Comparison of ENCODE assay signal across 13 cellular contexts in genomic region chr20:3998998-3999397, GRCh38. TPM values are rescaled to one million over a fixed set of nuclear protein-coding genes. Genes with fewer than 3 reads are reported as not detected.
A peak's percentile ranks its signal among the peaks of the same experiment; 100 is the strongest.
DNase-seq lines count a peak whose midpoint lies in the region; ATAC-seq and TF ChIP-seq lines count a peak whose summit lies in the region.
"Had no signal": no experiment of that assay in that cellular context is flagged by ENCODE, and none has a peak within 500 bp of the region (broad histone marks: within the 10 kb centered on the region; RNA-seq: fewer than 3 reads in every experiment).

No MANE protein-coding gene starts in this region.

- no peak overlapping the region for H3K4me3 Mint-ChIP-seq in CD14-positive monocyte
- no peak overlapping the region for H3K4me3 Mint-ChIP-seq in dendritic cell treated with granulocyte-macrophage colony-stimulating factor and Interleukin-4, amounts not matched to agents 40 ng/mL and 50 ng/mL, for 4 days
- H3K4me3 Mint-ChIP-seq in type B pancreatic cell, result no peak overlapping the region
- H3K4me3 Mint-ChIP-seq: CD8-positive, alpha-beta memory T cell; H9 had no signal

- H3K4me1 ChIP-seq in IMR-90 (ENCODE audit: control insufficient read depth, insufficient read depth, low read length) (peaks cover 6% of the 10 kb centered on the region), trophoblast cell (ENCODE audit: control insufficient read depth in 1 of 2, insufficient read depth in 2 of 2, low read length in 2 of 2) (no peaks in the 10 kb centered on the region), smooth muscle cell (ENCODE audit: low read depth) (peaks cover 8% of the 10 kb centered on the region)
- H3K4me1 ChIP-seq: Caco-2 had no signal

- no peaks in the 10 kb centered on the region for H3K27me3 ChIP-seq in IMR-90 (ENCODE audit: control insufficient read depth, insufficient read depth, low read length)
- no peaks in the 10 kb centered on the region for H3K27me3 ChIP-seq in trophoblast cell (ENCODE audit: insufficient read depth, low read length)
- no peaks in the 10 kb centered on the region for H3K27me3 ChIP-seq in smooth muscle cell (ENCODE audit: low read depth)

- ATAC-seq in IMR-90 (ENCODE audit: low read depth), result no peak
- ATAC-seq: A549 had no signal

- no CpG with 5 or more reads among the region's 2 CpGs for WGBS in IMR-90 (ENCODE audit: extremely low coverage in 2 of 2, insufficient read length in 1 of 2), 2 experiments
- WGBS in trophoblast cell (ENCODE audit: extremely low coverage, insufficient coverage, insufficient read length), result no CpG with 5 or more reads among the region's 2 CpGs
- 94% methylated on average over 2 of the region's 2 CpGs for WGBS in smooth muscle cell (ENCODE audit: low lambda C conversion rate)

- H2AK5ac ChIP-seq in IMR-90 (ENCODE audit: low read depth, low read length) (no peak overlapping the region), trophoblast cell (ENCODE audit: low read length) (no peak overlapping the region)

- no peak overlapping the region for H4K8ac ChIP-seq in IMR-90 (ENCODE audit: low read depth in 2 of 2, low read length in 2 of 2)
- H4K8ac ChIP-seq in trophoblast cell (ENCODE audit: low read depth, low read length), result no peak overlapping the region

- no peak overlapping the region for H2BK15ac ChIP-seq in IMR-90 (ENCODE audit: low read depth, low read length)

- H2BK120ac ChIP-seq in IMR-90 (ENCODE audit: low read depth, low read length), result no peak overlapping the region
- H2BK120ac ChIP-seq in trophoblast cell (ENCODE audit: insufficient read depth, low read length, poor library complexity), result no peak overlapping the region

- no peaks in the 10 kb centered on the region for H3K9me3 Mint-ChIP-seq in CD14-positive monocyte
- no peaks in the 10 kb centered on the region for H3K9me3 Mint-ChIP-seq in dendritic cell treated with granulocyte-macrophage colony-stimulating factor and Interleukin-4, amounts not matched to agents 40 ng/mL and 50 ng/mL, for 4 days
- no peaks in the 10 kb centered on the region for H3K9me3 Mint-ChIP-seq in type B pancreatic cell
- H3K9me3 Mint-ChIP-seq: CD8-positive, alpha-beta memory T cell; H9 had no signal

- no peak overlapping the region for H2BK20ac ChIP-seq in IMR-90 (ENCODE audit: low read depth, low read length)

- peak overlapping the region in 5 of 7 donors; percentile 61 to 87 (median 73) for H3K27ac Mint-ChIP-seq in CD14-positive monocyte
- H3K27ac Mint-ChIP-seq in dendritic cell treated with granulocyte-macrophage colony-stimulating factor and Interleukin-4, amounts not matched to agents 40 ng/mL and 50 ng/mL, for 4 days, result peak overlapping the region; percentile 47
- H3K27ac Mint-ChIP-seq in type B pancreatic cell, result no peak overlapping the region
- H3K27ac Mint-ChIP-seq: H9 had no signal

- H3K4ac ChIP-seq in IMR-90 (ENCODE audit: low read depth, low read length), result no peak overlapping the region
- H3K4ac ChIP-seq in trophoblast cell (ENCODE audit: low read depth, low read length), result no peak overlapping the region

- H4K91ac ChIP-seq in IMR-90 (ENCODE audit: insufficient read depth, low read depth, low read length) (no peak overlapping the region), trophoblast cell (ENCODE audit: low read depth, low read length) (no peak overlapping the region)

- peaks cover 9 to 39% of the 10 kb centered on the region in 2 donors for H3K36me3 Mint-ChIP-seq in CD14-positive monocyte
- peaks cover 30% of the 10 kb centered on the region for H3K36me3 Mint-ChIP-seq in dendritic cell treated with granulocyte-macrophage colony-stimulating factor and Interleukin-4, amounts not matched to agents 40 ng/mL and 50 ng/mL, for 4 days (ENCODE audit: low read depth)
- H3K36me3 Mint-ChIP-seq in type B pancreatic cell, result peaks cover 2% of the 10 kb centered on the region

- H3K79me2 ChIP-seq in trophoblast cell (ENCODE audit: control insufficient read depth, insufficient read depth, low read length, poor library complexity) (no peaks in the 10 kb centered on the region), smooth muscle cell (ENCODE audit: low read depth) (peaks cover 83% of the 10 kb centered on the region)

- H3K9ac ChIP-seq in IMR-90 (ENCODE audit: low read depth, low read length), result no peak overlapping the region
- no peak overlapping the region for H3K9ac ChIP-seq in trophoblast cell (ENCODE audit: low read length)
- H3K9ac ChIP-seq in smooth muscle cell (ENCODE audit: low read depth), result no peak overlapping the region

- DNase-seq in CD14-positive monocyte (ENCODE audit: low spot score), result no peak
- no peak for DNase-seq in IMR-90
- DNase-seq in trophoblast cell, result peak; percentile 41 to 78
- no peak for DNase-seq in smooth muscle cell (lab: John Stamatoyannopoulos, UW; ENCODE audit: unreplicated experiment)
- DNase-seq in type B pancreatic cell (ENCODE audit: extremely low spot score, unreplicated experiment), result no peak
- DNase-seq: Caco-2; CD8-positive, alpha-beta memory T cell; DND-41; GF-D8; GOT3; H9 had no signal

- H3K4me2 ChIP-seq in IMR-90 (ENCODE audit: low read depth, low read length), result no peak overlapping the region
- H3K4me2 ChIP-seq in trophoblast cell (ENCODE audit: low read length), result no peak overlapping the region
- no peak overlapping the region for H3K4me2 ChIP-seq in smooth muscle cell
- H3K4me2 ChIP-seq: A549 had no signal

- H4K5ac ChIP-seq in IMR-90 (ENCODE audit: low read depth, low read length), result no peak overlapping the region

- CTCF ChIA-PET in IMR-90 (lab: Yijun Ruan, JAX), result no interaction called here

- peaks cover 9% of the 10 kb centered on the region for H3K9me1 ChIP-seq in IMR-90 (ENCODE audit: insufficient read depth, low read length)

- POLR2A ChIA-PET in IMR-90 (lab: Charles Lee; ENCODE audit: unreplicated experiment), result no interaction called here

- H3K23ac ChIP-seq in IMR-90 (ENCODE audit: low read depth, low read length) (no peak overlapping the region), trophoblast cell (ENCODE audit: low read length) (no peak overlapping the region)

- dilution Hi-C loops in IMR-90 (cut with HindIII; ENCODE audit: low sequenced_read_pairs, unreplicated experiment), result no loop called here

- no peak overlapping the region for H3K56ac ChIP-seq in IMR-90 (ENCODE audit: extremely low read depth, insufficient read depth, low read length)

- H3K27me3 Mint-ChIP-seq in CD14-positive monocyte (ENCODE audit: low read depth in 3 of 3) (peaks cover 0 to 2% (median 1%) of the 10 kb centered on the region in 3 donors), type B pancreatic cell (no peaks in the 10 kb centered on the region)
- no peaks in the 10 kb centered on the region for H3K27me3 Mint-ChIP-seq in dendritic cell treated with granulocyte-macrophage colony-stimulating factor and Interleukin-4, amounts not matched to agents 40 ng/mL and 50 ng/mL, for 4 days
- H3K27me3 Mint-ChIP-seq: CD8-positive, alpha-beta memory T cell had no signal

- H3K4me3 ChIP-seq in IMR-90 (ENCODE audit: insufficient read depth, low read depth, low read length) (no peak overlapping the region), trophoblast cell (ENCODE audit: low read depth, low read length) (no peak overlapping the region), smooth muscle cell (no peak overlapping the region)
- H3K4me3 ChIP-seq: A549 had no signal

- H3K14ac ChIP-seq in IMR-90 (replicated peaks; ENCODE audit: low read depth, low read length), result no peak overlapping the region
- H3K14ac ChIP-seq in trophoblast cell (ENCODE audit: low read length), result no peak overlapping the region

- H3K36me3 ChIP-seq in IMR-90 (ENCODE audit: control insufficient read depth, insufficient read depth, low read length) (peaks cover 3% of the 10 kb centered on the region; the same call in 1 of the 2 replicates), trophoblast cell (ENCODE audit: control insufficient read depth in 1 of 2, insufficient read depth in 2 of 2, low read length in 2 of 2) (no peaks in the 10 kb centered on the region), smooth muscle cell (ENCODE audit: low read depth) (no peaks in the 10 kb centered on the region)

- in situ Hi-C loops in IMR-90 (cut with MboI; ENCODE audit: low sequenced_read_pairs), result no loop called here

- H3K4me1 Mint-ChIP-seq in CD14-positive monocyte (peaks cover 56% of the 10 kb centered on the region), type B pancreatic cell (ENCODE audit: unreplicated experiment) (peaks cover 15% of the 10 kb centered on the region)
- H3K4me1 Mint-ChIP-seq in dendritic cell treated with granulocyte-macrophage colony-stimulating factor and Interleukin-4, amounts not matched to agents 40 ng/mL and 50 ng/mL, for 4 days (ENCODE audit: low read depth), result peaks cover 48% of the 10 kb centered on the region

- no peak overlapping the region for H2AFZ ChIP-seq in IMR-90 (replicated peaks; ENCODE audit: low read length, poor library complexity)
- H2AFZ ChIP-seq in trophoblast cell (ENCODE audit: insufficient read depth, low read length, poor library complexity), result no peak overlapping the region
- H2AFZ ChIP-seq in smooth muscle cell (ENCODE audit: low read depth), result no peak overlapping the region

- intact Hi-C loops in CD14-positive monocyte (cut with micrococcal nuclease), result no loop called here
- intact Hi-C loops in IMR-90 (cut with micrococcal nuclease), result no loop called here
- intact Hi-C loops in dendritic cell treated with granulocyte-macrophage colony-stimulating factor and Interleukin-4, amounts not matched to agents 40 ng/mL and 50 ng/mL, for 4 days (cut with micrococcal nuclease), result no loop called here

- H4K20me1 ChIP-seq in IMR-90 (ENCODE audit: insufficient read depth, low read length), result peaks cover 47% of the 10 kb centered on the region
- peaks cover 96% of the 10 kb centered on the region for H4K20me1 ChIP-seq in smooth muscle cell (ENCODE audit: low read depth)

- no peak for TF ChIP-seq POLR2A in IMR-90 (IDR thresholded peaks at IDR 0.05; ENCODE audit: low read depth, low read length)

- no peak overlapping the region for H2BK12ac ChIP-seq in trophoblast cell (ENCODE audit: low read length)

- H2BK5ac ChIP-seq in IMR-90 (ENCODE audit: low read depth, low read length, poor library complexity, severe bottlenecking) (no peak overlapping the region), trophoblast cell (ENCODE audit: low read depth, low read length, poor library complexity) (no peak overlapping the region)

- TF ChIP-seq CTCF in CD14-positive monocyte (IDR thresholded peaks at IDR 0.05), result no peak
- TF ChIP-seq CTCF in IMR-90 (conservative IDR thresholded peaks at IDR 0.05; ENCODE audit: low read depth, low read length), result no peak
- TF ChIP-seq CTCF in smooth muscle cell (IDR thresholded peaks at IDR 0.05; ENCODE audit: borderline replicate concordance, insufficient read depth, poor library complexity, severe bottlenecking), result no peak
- TF ChIP-seq CTCF in type B pancreatic cell (conservative IDR thresholded peaks at IDR 0.05), result no peak

- H4K12ac ChIP-seq in trophoblast cell (ENCODE audit: low read depth, low read length), result no peak overlapping the region

- H3K79me1 ChIP-seq in IMR-90 (ENCODE audit: low read depth in 1 of 2, low read length in 2 of 2) (peaks cover 26 to 51% of the 10 kb centered on the region in 2 experiments), trophoblast cell (ENCODE audit: low read length) (no peaks in the 10 kb centered on the region)

- no peaks in the 10 kb centered on the region for H3F3A ChIP-seq in smooth muscle cell (ENCODE audit: low read depth)

- H3K18ac ChIP-seq in IMR-90 (ENCODE audit: low read depth, low read length), result no peak overlapping the region
- H3K18ac ChIP-seq in trophoblast cell (ENCODE audit: low read length), result no peak overlapping the region

- no peaks in the 10 kb centered on the region for H3K9me3 ChIP-seq in IMR-90 (ENCODE audit: control insufficient read depth, insufficient read depth, low read length)
- H3K9me3 ChIP-seq in trophoblast cell (ENCODE audit: insufficient read depth, low read depth, low read length), result no peaks in the 10 kb centered on the region
- H3K9me3 ChIP-seq in smooth muscle cell (replicated peaks; ENCODE audit: low read depth), result no peaks in the 10 kb centered on the region
- H3K9me3 ChIP-seq: A549, Caco-2 had no signal

- H3K27ac ChIP-seq in IMR-90 (ENCODE audit: insufficient read depth, low read length), result no peak overlapping the region
- no peak overlapping the region for H3K27ac ChIP-seq in trophoblast cell (ENCODE audit: low read depth, low read length)
- H3K27ac ChIP-seq in smooth muscle cell (ENCODE audit: low read depth), result no peak overlapping the region
- H3K27ac ChIP-seq: A549 had no signal

- TF ChIP-seq RAD21 in IMR-90 (IDR thresholded peaks at IDR 0.05; ENCODE audit: low read length), result no peak

- no TSS peak for BruUV-seq in IMR-90 (replicated peaks; lab: Mats Ljungman, UMichigan)

- H2AK9ac ChIP-seq in IMR-90 (replicated peaks; ENCODE audit: low read depth, low read length, poor library complexity), result no peak overlapping the region

RNA-seq across cellular contexts. Expression of gene RNF24, which starts 16.4 kb away (rescaled TPM):
- polyA plus RNA-seq in CD14-positive monocyte, result 10 to 100 TPM; 18.6 to 36.2 TPM
- 11.3 and 12.5 TPM in 2 replicates for total RNA-seq in IMR-90 (2012; rRNA removed)
- 9.1 and 11.3 TPM in 2 replicates for polyA plus RNA-seq in IMR-90 (2012; rRNA removed)
- polyA plus RNA-seq in IMR-90 (2012; cell fraction: cytosol; rRNA removed), result 6.6 and 7.3 TPM in 2 replicates
- 6.4 and 11.0 TPM in 2 replicates for polyA plus RNA-seq in IMR-90 (2012; cell fraction: nucleus; rRNA removed; ENCODE audit: low replicate concordance)
- polyA plus RNA-seq in trophoblast cell (2013), result 8.4 and 8.8 TPM in 2 replicates
- 29.8 and 30.4 TPM in 2 replicates for total RNA-seq in smooth muscle cell
- polyA plus RNA-seq in smooth muscle cell, result 40.6 and 46.6 TPM in 2 replicates
- total RNA-seq in type B pancreatic cell (ENCODE audit: low replicate concordance), result 17.2 and 23.6 TPM in 2 replicates

Comparison
In these comparisons a context has a peak if more than half of its experiments do, and no peak if none do; other contexts are left out.
1. DNase-seq: peak in trophoblast cell (2 of 2); none in CD14-positive monocyte (single experiment), IMR-90 (single experiment), smooth muscle cell (single experiment) and type B pancreatic cell (single experiment).